In genomic region chr7:107594961-107595737, GRCh38 we compare ENCODE assay signal across 2 cellular contexts.
TF ChIP-seq lines count a peak whose summit lies in the region.

No MANE protein-coding gene starts in this region.

TF ChIP-seq in liver, 16 proteins besides CTCF, POLR2A, EP300 and RAD21:
- TF ChIP-seq SP1 (IDR thresholded peaks at IDR 0.05) (peak; percentile 16), EGR1 (IDR thresholded peaks at IDR 0.05; ENCODE audit: low read depth in 2 of 2) (no peak), REST (IDR thresholded peaks at IDR 0.05) (no peak), ZBTB33 (IDR thresholded peaks at IDR 0.05) (no peak), NR2F2 (IDR thresholded peaks at IDR 0.05) (peak; percentile 52), JUND (IDR thresholded peaks at IDR 0.05) (no peak)
TF ChIP-seq in liver: peak in this region for 2.

TF ChIP-seq in HepG2, 621 proteins besides CTCF, POLR2A, EP300 and RAD21:
- no peak for TF ChIP-seq TBL1XR1 (IDR thresholded peaks at IDR 0.05; ENCODE audit: borderline replicate concordance, low read length, partially characterized antibody)
- no peak for TF ChIP-seq NFE2L2 (IDR thresholded peaks at IDR 0.05; ENCODE audit: low read length)
- TF ChIP-seq IKZF4 (CRISPR knock-in tag; IDR thresholded peaks at IDR 0.05; ENCODE audit: borderline replicate concordance, low read depth, not compliant biosample characterization), result no peak
- TF ChIP-seq HDAC2 (CRISPR knock-in tag; IDR thresholded peaks at IDR 0.05), result no peak
- no peak for TF ChIP-seq MNT (IDR thresholded peaks at IDR 0.05)
- no peak for TF ChIP-seq HNRNPH1 (optimal IDR thresholded peaks at IDR 0.05; ENCODE audit: low read depth, low read length)
- TF ChIP-seq CEBPZ (IDR thresholded peaks at IDR 0.05; ENCODE audit: low read length), result no peak
- no peak for TF ChIP-seq ZNF205 (CRISPR knock-in tag; IDR thresholded peaks at IDR 0.05)
- TF ChIP-seq ZNF17 (CRISPR knock-in tag; IDR thresholded peaks at IDR 0.05), result no peak
- TF ChIP-seq ZNF10 (CRISPR knock-in tag; IDR thresholded peaks at IDR 0.05; ENCODE audit: borderline replicate concordance, low read depth), result no peak
- no peak for TF ChIP-seq MBD4 (IDR thresholded peaks at IDR 0.05; ENCODE audit: borderline replicate concordance, low read length)
